In genomic region chr4:38132140-38132673, GRCh38 we compare ENCODE assay signal across 1 cellular context.
TF ChIP-seq lines count a peak whose summit lies in the region.

No MANE protein-coding gene starts in this region.

TF ChIP-seq in GM12878, 131 proteins besides CTCF, POLR2A, EP300 and RAD21 (continued from another document and continues in another):
- TF ChIP-seq PRDM15 (CRISPR knock-in tag; IDR thresholded peaks at IDR 0.05) (no peak), NFXL1 (IDR thresholded peaks at IDR 0.05; ENCODE audit: borderline replicate concordance) (no peak), ZNF622 (IDR thresholded peaks at IDR 0.05) (no peak), SMAD1 (IDR thresholded peaks at IDR 0.05; ENCODE audit: low read depth, partially characterized antibody) (peak; percentile 93), YBX1 (IDR thresholded peaks at IDR 0.05) (no peak), SUZ12 (IDR thresholded peaks at IDR 0.05; ENCODE audit: unreplicated experiment) (no peak), MEF2B (IDR thresholded peaks at IDR 0.05; ENCODE audit: partially characterized antibody, poor library complexity, severe bottlenecking) (peak; percentile 98), ESRRA (IDR thresholded peaks at IDR 0.05; ENCODE audit: low read length) (no peak), CBFB (IDR thresholded peaks at IDR 0.05; ENCODE audit: low read depth) (peak; percentile 95), FOS (IDR thresholded peaks at IDR 0.05; ENCODE audit: borderline replicate concordance, extremely low read depth, insufficient read length) (no peak), KAT2A (conservative IDR thresholded peaks at IDR 0.05; ENCODE audit: control insufficient read depth, low read depth, low read length) (no peak), WRNIP1 (IDR thresholded peaks at IDR 0.05; ENCODE audit: borderline replicate concordance, low read depth, low read length) (peak; percentile 81; the same call in 1 of the 2 replicates), ELK1 (IDR thresholded peaks at IDR 0.05; ENCODE audit: low read depth, low read length) (no peak), MTA3 (IDR thresholded peaks at IDR 0.05; ENCODE audit: borderline replicate concordance, low read length) (no peak), SKIL (IDR thresholded peaks at IDR 0.05; ENCODE audit: low read depth, poor library complexity, severe bottlenecking) (peak; percentile 98), IRF3 (IDR thresholded peaks at IDR 0.05) (no peak), PBX3 (IDR thresholded peaks at IDR 0.05; ENCODE audit: insufficient replicate concordance, low read depth, low read length) (peak; percentile 73), ZBTB40 (IDR thresholded peaks at IDR 0.05; ENCODE audit: borderline replicate concordance) (no peak), SREBF1 (IDR thresholded peaks at IDR 0.05; ENCODE audit: low read length) (peak; percentile 58), CUX1 (IDR thresholded peaks at IDR 0.05; ENCODE audit: insufficient replicate concordance, low read depth, low read length) (peak; percentile 79), ASH2L (IDR thresholded peaks at IDR 0.05; ENCODE audit: borderline replicate concordance, low read depth) (no peak; the same call in 1 of the 2 replicates), LARP7 (IDR thresholded peaks at IDR 0.05) (no peak), SMARCA5 (IDR thresholded peaks at IDR 0.05) (peak; percentile 11; the same call in 1 of the 2 replicates), RELB (IDR thresholded peaks at IDR 0.05; ENCODE audit: low read depth) (peak; percentile 97), SRF (IDR thresholded peaks at IDR 0.05; ENCODE audit: low read depth in 2 of 2, low read length in 2 of 2) (peak in 1 of 2 experiments; percentile 64; a peak in 1 of 4 replicates), BACH1 (IDR thresholded peaks at IDR 0.05; ENCODE audit: borderline replicate concordance) (peak; percentile 97), IKZF2 (IDR thresholded peaks at IDR 0.05) (peak; percentile 99), CREM (IDR thresholded peaks at IDR 0.05; ENCODE audit: low read depth) (peak; percentile 98), USF1 (IDR thresholded peaks at IDR 0.05; ENCODE audit: borderline replicate concordance, extremely low read length, insufficient read depth, low read depth, low read length) (no peak), MXI1 (IDR thresholded peaks at IDR 0.05; ENCODE audit: low read depth, low read length) (peak; percentile 80)
